In the genomic region with DNA sequence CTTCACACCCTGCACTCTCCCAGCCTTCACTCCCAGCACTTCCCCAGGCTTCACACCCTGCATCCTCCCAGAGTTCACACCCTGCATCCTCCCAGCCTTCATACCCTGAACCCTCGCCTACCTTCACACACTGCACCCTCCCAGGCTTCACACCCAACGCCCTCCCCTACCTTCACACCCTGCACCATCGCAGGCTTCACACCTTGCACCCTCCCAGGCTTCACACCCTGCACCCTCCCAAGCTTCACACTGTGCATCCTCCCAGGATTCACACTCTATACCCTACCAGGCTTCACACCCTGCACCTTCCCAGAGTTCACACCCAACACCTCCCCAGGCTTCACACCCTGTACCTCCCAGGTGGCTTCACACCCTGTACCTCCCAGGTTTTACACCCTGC, we compare ENCODE assay signal across 24 cellular contexts.
"Had no signal": no experiment of that assay in that cellular context is flagged by ENCODE, and none has a peak within 500 bp of the region (broad histone marks: within the 10 kb centered on the region; RNA-seq: fewer than 3 reads in every experiment).

No MANE protein-coding gene starts in this region.

- ATAC-seq: foreskin keratinocyte, heart left ventricle, left lobe of liver had no signal

- H3K4me1 Mint-ChIP-seq: memory B cell, neural crest cell had no signal

- H3K4me3 ChIP-seq: coronary artery, esophagus muscularis mucosa, gastroesophageal sphincter, heart left ventricle, hepatocyte, lung, skin epidermis, thoracic aorta, tibial nerve, upper lobe of left lung, uterus had no signal

- H3K36me3 ChIP-seq: esophagus muscularis mucosa, gastroesophageal sphincter, heart left ventricle, thoracic aorta, tibial nerve, upper lobe of left lung, uterus had no signal

- DNase-seq: dermis blood vessel endothelial cell; effector memory CD4-positive, alpha-beta T cell; foreskin keratinocyte; heart left ventricle; kidney; stimulated activated CD4-positive, alpha-beta T cell treated with anti-CD3 and anti-CD28 coated beads, Interleukin-15, amount 100 ng/mL, for 24 hours; stimulated activated CD4-positive, alpha-beta T cell treated with anti-CD3 and anti-CD28 coated beads, Interleukin-2, amount 100 ng/mL, for 48 hours; stimulated activated naive CD4-positive, alpha-beta T cell treated with Interleukin-2 at 50 U/mL for 16 hours; upper lobe of left lung; uterus had no signal

- H3K27ac Mint-ChIP-seq: memory B cell, progenitor cell of endocrine pancreas had no signal

- H3K27me3 ChIP-seq: foreskin keratinocyte, heart left ventricle, hepatocyte, tibial nerve, upper lobe of left lung, uterus had no signal

- H3K27ac ChIP-seq: coronary artery, esophagus muscularis mucosa, foreskin keratinocyte, gastroesophageal sphincter, heart left ventricle, hepatocyte, parathyroid adenoma, skin epidermis, thoracic aorta, tibial nerve, upper lobe of left lung, uterus had no signal

- H3K4me1 ChIP-seq: esophagus muscularis mucosa, gastroesophageal sphincter, heart left ventricle, parathyroid adenoma, tibial nerve, upper lobe of left lung, uterus had no signal

- H3K4me3 Mint-ChIP-seq: memory B cell; natural killer cell treated with Interleukin-12 subunit alpha and Interleukin-12 subunit beta and Interleukin-15 and Interleukin-18, amount 100 ng/mL, for 72 hours; neural crest cell had no signal

- H3K36me3 Mint-ChIP-seq: natural killer cell treated with Interleukin-12 subunit alpha and Interleukin-12 subunit beta and Interleukin-15 and Interleukin-18, amount 100 ng/mL, for 72 hours had no signal

- H3K9me3 ChIP-seq: esophagus muscularis mucosa, gastroesophageal sphincter, heart left ventricle, thoracic aorta, upper lobe of left lung, uterus had no signal
